ENCODE assay signal across 1 cellular context in genomic region chr17:1315409-1315808, GRCh38.
TF ChIP-seq lines count a peak whose summit lies in the region.

No MANE protein-coding gene starts in this region.

TF ChIP-seq in H1, 55 proteins besides CTCF, POLR2A, EP300 and RAD21 (continued from another document):
- TF ChIP-seq POLR2AphosphoS5 (IDR thresholded peaks at IDR 0.05; ENCODE audit: low read depth, low read length) (no peak), CHD7 (IDR thresholded peaks at IDR 0.05; ENCODE audit: insufficient replicate concordance, low read length) (no peak), SIN3A (conservative IDR thresholded peaks at IDR 0.05 in 1 of 2, IDR thresholded peaks at IDR 0.05 in 1 of 2; ENCODE audit: low read depth in 1 of 2, low read length in 2 of 2) (no peak), CBX8 (IDR thresholded peaks at IDR 0.05; ENCODE audit: borderline replicate concordance, low read depth, low read length) (no peak)
